In the genomic region with DNA sequence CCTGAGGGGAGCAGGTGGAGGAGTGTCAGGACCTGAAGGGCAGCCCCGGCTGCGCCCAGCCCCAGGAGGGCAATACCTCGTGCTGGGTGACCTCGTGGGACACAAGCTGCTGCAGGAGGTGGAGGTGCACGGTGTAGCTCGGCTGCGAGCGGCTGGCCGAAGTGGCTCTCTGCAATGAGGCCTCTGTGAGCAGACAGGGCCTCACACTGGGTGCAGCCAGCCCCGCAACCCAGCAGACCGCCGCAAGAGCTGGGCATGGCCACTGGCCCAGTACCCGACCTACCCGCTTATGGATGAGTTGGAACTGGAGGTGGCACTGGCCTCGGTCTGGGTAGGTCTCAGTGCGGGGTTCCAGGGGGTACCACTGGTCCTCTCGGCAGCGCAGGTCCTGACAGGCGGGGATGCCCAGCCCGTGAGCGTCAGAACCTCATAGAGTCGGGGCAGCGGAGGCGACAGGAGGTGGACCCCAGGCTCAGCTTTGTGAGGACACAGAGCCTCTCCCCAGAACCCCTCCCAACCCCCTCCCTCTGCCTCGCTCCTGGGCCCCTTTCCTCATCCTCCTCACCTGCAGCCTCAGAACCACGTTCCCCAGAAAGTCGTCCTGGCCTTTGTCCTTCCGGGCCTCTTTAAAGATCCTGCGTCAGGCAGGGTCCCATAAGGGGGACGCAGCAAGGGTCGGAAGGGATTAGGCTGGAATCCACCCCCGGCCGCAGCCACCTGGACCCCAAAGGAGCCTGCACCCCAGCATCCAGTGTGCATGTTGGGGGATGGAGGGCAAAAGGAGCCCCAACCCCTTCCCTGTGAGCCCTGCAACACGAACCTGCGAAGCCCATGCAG, we compare ENCODE assay signal across 19 cellular contexts.
"Had no signal": no experiment of that assay in that cellular context is flagged by ENCODE, and none has a peak within 500 bp of the region (broad histone marks: within the 10 kb centered on the region; RNA-seq: fewer than 3 reads in every experiment).

No MANE protein-coding gene starts in this region.

- H3K4me3 Mint-ChIP-seq: activated B cell treated with CpG ODN at 0.5 μM for 24 hours; activated naive CD8-positive, alpha-beta T cell; activated T-cell treated with anti-CD3 and anti-CD28 coated beads, Interleukin-2, amount 50 U/mL, for 4 hours; nephron progenitor cell; T-cell; type B pancreatic cell had no signal

- H3K27ac Mint-ChIP-seq: activated B cell treated with CpG ODN at 0.5 μM for 24 hours; activated naive CD8-positive, alpha-beta T cell; nephron progenitor cell; type B pancreatic cell had no signal

- H3K36me3 ChIP-seq: prostate gland, right atrium auricular region had no signal

- H3K27me3 Mint-ChIP-seq: activated B cell treated with CpG ODN at 0.5 μM for 24 hours; activated naive CD8-positive, alpha-beta T cell; T-cell; type B pancreatic cell had no signal

- DNase-seq: activated B cell treated with CpG ODN at 0.5 μM for 24 hours; activated CD4-positive, alpha-beta T cell treated with anti-CD3 and anti-CD28 coated beads for 48 hours; activated CD8-positive, alpha-beta T cell treated with anti-CD3 and anti-CD28 coated beads, Interleukin-2, amount 10 ng/mL, durations not matched to agents 7 days and 5 days; activated gamma-delta T cell; activated T-cell treated with anti-CD3 and anti-CD28 coated beads, Interleukin-2, amount 50 U/mL, for 4 hours; cerebellar nuclear complex; effector CD8-positive, alpha-beta T cell; esophagus squamous epithelium; nephron progenitor cell; SK-N-SH; stimulated activated CD4-positive, alpha-beta T cell treated with anti-CD3 and anti-CD28 coated beads, Interleukin-4, amount 100 ng/mL, for 1 hour; stomach; T-cell had no signal

- ATAC-seq: activated CD8-positive, alpha-beta T cell treated with anti-CD3 and anti-CD28 coated beads, Interleukin-2, amount 10 ng/mL, durations not matched to agents 7 days and 5 days; activated T-cell treated with anti-CD3 and anti-CD28 coated beads, Interleukin-2, amount 50 U/mL, for 4 hours; T-cell had no signal

- H3K27me3 ChIP-seq: esophagus squamous epithelium, right atrium auricular region, stomach had no signal

- H3K36me3 Mint-ChIP-seq: activated naive CD8-positive, alpha-beta T cell; type B pancreatic cell had no signal

- H3K27ac ChIP-seq: esophagus squamous epithelium, prostate gland, right atrium auricular region, skin epidermis, stomach had no signal

- H3K9me3 Mint-ChIP-seq: activated B cell treated with CpG ODN at 0.5 μM for 24 hours; activated T-cell treated with anti-CD3 and anti-CD28 coated beads, Interleukin-2, amount 50 U/mL, for 4 hours; nephron progenitor cell; T-cell; type B pancreatic cell had no signal

- H3K4me3 ChIP-seq: esophagus squamous epithelium, lung, prostate gland, right atrium auricular region, skin epidermis, stomach had no signal

- H3K9me3 ChIP-seq: esophagus squamous epithelium, prostate gland, right atrium auricular region, SK-N-SH, stomach had no signal
